9 cellular contexts compared by ENCODE assay signal in the genomic region with DNA sequence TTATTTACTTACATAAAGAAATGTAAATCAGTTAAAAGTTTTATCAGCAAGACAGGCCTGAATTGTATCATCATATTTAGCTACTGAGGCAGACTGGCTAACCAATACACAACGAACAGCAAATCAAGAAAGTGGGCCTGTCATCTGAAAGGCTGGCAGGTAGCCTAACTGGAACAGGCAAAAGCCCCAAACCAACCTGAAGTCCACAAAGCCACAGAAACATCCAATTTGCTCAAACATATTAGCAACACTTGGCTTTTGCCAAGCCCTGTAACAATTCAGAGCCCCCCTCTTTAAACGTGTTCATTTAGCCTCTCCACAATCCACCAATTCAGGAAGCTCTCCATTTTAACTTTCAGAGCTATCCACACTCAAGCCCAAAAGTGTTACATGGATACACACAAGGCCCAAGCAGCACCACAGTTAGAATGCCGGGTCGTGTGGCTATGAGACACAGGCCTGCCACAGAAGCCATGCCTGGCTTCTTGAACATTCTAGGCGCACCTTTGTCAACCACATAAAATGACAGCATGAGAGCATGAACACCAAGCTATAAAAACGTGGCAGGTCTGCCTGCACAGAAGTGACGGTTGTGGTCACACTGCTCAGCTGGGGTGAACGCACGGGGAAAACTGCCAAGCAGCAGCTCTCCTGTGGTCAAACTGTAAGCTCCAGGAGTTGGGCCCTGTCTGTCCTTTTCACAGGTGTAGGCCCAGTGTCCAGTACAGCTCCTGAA. TPM values are rescaled to one million over a fixed set of nuclear protein-coding genes. Genes with fewer than 3 reads are reported as not detected.
A peak's percentile ranks its signal among the peaks of the same experiment; 100 is the strongest.
DNase-seq lines count a peak whose midpoint lies in the region; ATAC-seq and TF ChIP-seq lines count a peak whose summit lies in the region.
"Had no signal": no experiment of that assay in that cellular context is flagged by ENCODE, and none has a peak within 500 bp of the region (broad histone marks: within the 10 kb centered on the region; RNA-seq: fewer than 3 reads in every experiment).

No MANE protein-coding gene starts in this region.

- H2AFZ ChIP-seq in hepatocyte: no peak overlapping the region

- intact Hi-C loops in left lung (cut with DNase I): no loop called here

- H3K4me3 ChIP-seq in BLaER1 treated with 17β-estradiol and CSF1 and Interleukin-3, amounts not matched to agents 10 nM and 100 nM: no peak overlapping the region
- H3K4me3 ChIP-seq in left lung (no peak overlapping the region), hepatocyte (no peak overlapping the region)

- WGBS in hepatocyte (ENCODE audit: low lambda C conversion rate, missing lambda C conversion rate): 89% methylated on average over 9 of the region's 9 CpGs

- H3K4me1 ChIP-seq in BLaER1 treated with 17β-estradiol and CSF1 and Interleukin-3, amounts not matched to agents 10 nM and 100 nM: peaks cover 47 to 75% (median 60%) of the 10 kb centered on the region in 10 experiments
- H3K4me1 ChIP-seq in left lung (peaks cover 13 to 72% of the 10 kb centered on the region in 2 donors), hepatocyte (ENCODE audit: insufficient read depth) (no peaks in the 10 kb centered on the region)

- no peaks in the 10 kb centered on the region for H3K9me3 ChIP-seq in BLaER1 treated with 17β-estradiol and CSF1 and Interleukin-3, amounts not matched to agents 10 nM and 100 nM (replicated peaks in 1 of 11)
- H3K9me3 ChIP-seq in left lung: no peaks in the 10 kb centered on the region
- H3K9me3 ChIP-seq in hepatocyte (ENCODE audit: low read depth): no peaks in the 10 kb centered on the region

- H3K9ac ChIP-seq in BLaER1 treated with 17β-estradiol and CSF1 and Interleukin-3, amounts not matched to agents 10 nM and 100 nM: peak overlapping the region in 3 of 11 experiments; percentile 5 to 52 (median 42); a peak in 4 of 22 replicates

- H3K4me2 ChIP-seq in BLaER1 treated with 17β-estradiol and CSF1 and Interleukin-3, amounts not matched to agents 10 nM and 100 nM: peak overlapping the region; percentile 23 to 71 (median 57); a peak in 21 of 22 replicates
- no peak overlapping the region for H3K4me2 ChIP-seq in hepatocyte

- no peaks in the 10 kb centered on the region for H3K9me2 ChIP-seq in hepatocyte (replicated peaks; ENCODE audit: insufficient read depth)

- H4K20me1 ChIP-seq in BLaER1 treated with 17β-estradiol and CSF1 and Interleukin-3, amounts not matched to agents 10 nM and 100 nM: peaks cover 0 to 11% (median 0%) of the 10 kb centered on the region in 11 experiments; a peak in 2 of 22 replicates
- no peaks in the 10 kb centered on the region for H4K20me1 ChIP-seq in hepatocyte (ENCODE audit: insufficient read depth, poor library complexity, severe bottlenecking)

- ATAC-seq in HG02885 (IDR thresholded peaks at IDR 0.05; ENCODE audit: poor library complexity, unreplicated experiment) (peak; percentile 65), left lung (no peak), HG02588 (IDR thresholded peaks at IDR 0.05; ENCODE audit: unreplicated experiment) (no peak)

- no peaks in the 10 kb centered on the region for H3K27me3 ChIP-seq in BLaER1 treated with 17β-estradiol and CSF1 and Interleukin-3, amounts not matched to agents 10 nM and 100 nM
- H3K27me3 ChIP-seq in left lung: no peaks in the 10 kb centered on the region
- H3K27me3 ChIP-seq in hepatocyte: no peaks in the 10 kb centered on the region

- TF ChIP-seq CTCF in left lung (IDR thresholded peaks at IDR 0.05) (no peak), hepatocyte (IDR thresholded peaks at IDR 0.05; ENCODE audit: poor library complexity) (no peak)

- peak overlapping the region in 6 of 11 experiments; percentile 12 to 41 (median 29); a peak in 9 of 22 replicates for H3K27ac ChIP-seq in BLaER1 treated with 17β-estradiol and CSF1 and Interleukin-3, amounts not matched to agents 10 nM and 100 nM
- H3K27ac ChIP-seq in left lung: peak overlapping the region in 1 of 2 donors; percentile 45
- no peak overlapping the region for H3K27ac ChIP-seq in hepatocyte

- peak; percentile 71 for DNase-seq in activated CD8-positive, alpha-beta memory T cell treated with anti-CD3 and anti-CD28 coated beads for 24 hours
- DNase-seq in kidney tubule cell (ENCODE audit: low spot score): peak; percentile 50
- DNase-seq in left lung: no peak
- no peak for DNase-seq in NCI-H2081 (lab: John Stamatoyannopoulos, UW)
- no peak for DNase-seq in hepatocyte (ENCODE audit: low spot score)
- DNase-seq: T-helper 9 cell had no signal

- peaks cover 0 to 14% (median 4%) of the 10 kb centered on the region in 11 experiments; a peak in 8 of 22 replicates for H3K36me3 ChIP-seq in BLaER1 treated with 17β-estradiol and CSF1 and Interleukin-3, amounts not matched to agents 10 nM and 100 nM
- H3K36me3 ChIP-seq in left lung (peaks cover 0 to 5% of the 10 kb centered on the region in 2 donors), hepatocyte (replicated peaks; ENCODE audit: insufficient read depth, low read depth) (no peaks in the 10 kb centered on the region)

- H3K79me2 ChIP-seq in hepatocyte: peaks cover 12% of the 10 kb centered on the region

RNA-seq across cellular contexts. Expression of gene CD34, which starts 49.3 kb away (rescaled TPM):
- 10 to 100 TPM; 40.8 to 56.1 TPM for total RNA-seq in left lung
- total RNA-seq in hepatocyte: 0.90 and 2.4 TPM in 2 replicates
- polyA plus RNA-seq in hepatocyte: 1.3 and 2.4 TPM in 2 replicates

Comparison
In these comparisons a context has a peak if more than half of its experiments do, and no peak if none do; other contexts are left out.
1. DNase-seq: peak in activated CD8-positive, alpha-beta memory T cell treated with anti-CD3 and anti-CD28 coated beads for 24 hours (single experiment) and kidney tubule cell (single experiment); none in left lung (0 of 2), NCI-H2081 (0 of 2) and hepatocyte (single experiment).
2. RNA of gene CD34, which starts 49.3 kb away (total RNA-seq): 40.8 to 56.1 TPM in left lung; 0.90 to 2.4 TPM in hepatocyte; every median in the first group is over 10 times any median in the second.